5 cellular contexts compared by ENCODE assay signal in the genomic region with DNA sequence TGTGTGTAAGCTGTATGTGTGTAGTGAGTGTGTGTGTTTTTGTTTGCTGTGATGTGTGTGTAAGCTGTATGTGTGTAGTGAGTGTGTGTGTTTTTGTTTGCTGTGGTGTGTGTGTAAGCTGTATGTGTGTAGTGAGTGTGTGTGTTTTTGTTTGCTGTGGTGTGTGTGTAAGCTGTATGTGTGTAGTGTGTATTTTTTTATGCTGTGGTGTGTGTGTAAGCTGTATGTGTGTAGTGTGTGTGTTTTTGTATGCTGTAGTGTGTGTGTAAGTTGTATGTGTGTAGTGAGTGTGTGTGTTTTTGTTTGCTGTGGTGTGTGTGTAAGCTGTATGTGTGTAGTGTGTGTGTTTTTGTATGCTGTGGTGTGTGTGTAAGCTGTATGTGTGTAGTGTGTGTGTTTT. TPM values are rescaled to one million over a fixed set of nuclear protein-coding genes. Genes with fewer than 3 reads are reported as not detected.
"Had no signal": no experiment of that assay in that cellular context is flagged by ENCODE, and none has a peak within 500 bp of the region (broad histone marks: within the 10 kb centered on the region; RNA-seq: fewer than 3 reads in every experiment).

No MANE protein-coding gene starts in this region.

RNA-seq across cellular contexts. Expression of a gene that starts 4.1 kb away (rescaled TPM):
- total RNA-seq: GM23338, H1, H9, K562 had no signal
- polyA plus RNA-seq: GM23338, K562 had no signal

RNA-seq across cellular contexts. Expression of a gene that starts 7.4 kb away (rescaled TPM):
- total RNA-seq: GM23338, H1, H9, K562 had no signal
- polyA plus RNA-seq: GM23338, H1 had no signal

RNA-seq across cellular contexts. Expression of a gene that starts 43.2 kb away (rescaled TPM):
- total RNA-seq: GM23338, H1, H9, HT-29, K562 had no signal
- polyA plus RNA-seq: H1, K562 had no signal

RNA-seq across cellular contexts. Expression of a gene that starts 44.5 kb away (rescaled TPM):
- total RNA-seq: GM23338, H1, H9, HT-29, K562 had no signal
- polyA plus RNA-seq: GM23338, H1, K562 had no signal
